8 cellular contexts compared by ENCODE assay signal in the genomic region with DNA sequence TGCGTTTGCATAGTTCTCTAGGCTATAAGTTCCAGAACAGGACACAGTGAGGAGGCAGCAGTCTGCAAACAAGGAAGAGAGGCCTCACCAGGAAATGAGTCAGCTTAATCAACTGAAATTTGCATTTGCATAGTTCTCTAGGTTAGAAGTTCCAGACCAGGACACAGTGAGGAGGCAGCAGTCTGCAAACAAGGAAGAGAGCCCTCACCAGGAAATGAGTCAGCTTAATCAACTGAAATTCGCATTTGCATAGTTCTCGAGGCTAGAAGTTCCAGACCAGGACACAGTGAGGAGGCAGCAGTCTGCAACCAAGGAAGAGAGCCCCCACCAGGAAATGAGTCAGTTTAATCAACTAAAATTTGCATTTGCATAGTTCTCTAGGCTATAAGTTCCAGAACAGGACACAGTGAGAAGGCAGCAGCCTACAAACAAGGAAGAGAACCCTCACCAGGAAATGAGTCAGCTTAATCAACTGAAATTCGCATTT.
A peak's percentile ranks its signal among the peaks of the same experiment; 100 is the strongest.
DNase-seq lines count a peak whose midpoint lies in the region; ATAC-seq, FAIRE-seq and TF ChIP-seq lines count a peak whose summit lies in the region.
"Not testable (repeated sequence)": the region's sequence is repeated elsewhere in the genome, so short reads cannot be mapped to it uniquely, and the experiment has no call there.

No MANE protein-coding gene starts in this region.

- H3K9ac ChIP-seq in Loucy (ENCODE audit: low read depth, low read length, poor library complexity, severe bottlenecking); endothelial cell of umbilical vein (replicated peaks; ENCODE audit: extremely low read depth, insufficient read depth, low read length): not testable (repeated sequence)

- not testable (repeated sequence) for TF ChIP-seq CTCF in A549 (IDR thresholded peaks at IDR 0.05); Loucy (conservative IDR thresholded peaks at IDR 0.05; ENCODE audit: low read length); activated B cell treated with CpG ODN at 0.5 μM for 24 hours (IDR thresholded peaks at IDR 0.05); endothelial cell of umbilical vein (IDR thresholded peaks at IDR 0.05; ENCODE audit: extremely low read depth in 1 of 2, insufficient read depth in 1 of 2, low read depth in 1 of 2, low read length in 2 of 2); nephron (IDR thresholded peaks at IDR 0.05; ENCODE audit: unreplicated experiment in 3 of 3)

- H3K4me3 ChIP-seq in A549; endothelial cell of umbilical vein (replicated peaks in 1 of 3; ENCODE audit: insufficient read depth in 1 of 3, low read depth in 1 of 3, low read length in 3 of 3): not testable (repeated sequence)
- H3K4me3 ChIP-seq in Loucy (ENCODE audit: low read length, poor library complexity, severe bottlenecking), result peak overlapping the region; percentile 28

- H3K27ac ChIP-seq in A549, result peak overlapping the region; percentile 71 to 81
- H3K27ac ChIP-seq in endothelial cell of umbilical vein (ENCODE audit: insufficient read depth, low read depth, low read length), result not testable (repeated sequence)

- not testable (repeated sequence) for BruUV-seq in endothelial cell of umbilical vein (replicated peaks; lab: Mats Ljungman, UMichigan)

- dilution Hi-C loops in endothelial cell of umbilical vein (cut with MboI; ENCODE audit: extremely low pct_ligation_motif_present, low sequenced_read_pairs), result not testable (repeated sequence)

- not testable (repeated sequence) for TF ChIP-seq RAD21 in A549 (conservative IDR thresholded peaks at IDR 0.05 in 1 of 2, IDR thresholded peaks at IDR 0.05 in 1 of 2)

- intact Hi-C loops in activated B cell treated with CpG ODN at 0.5 μM for 24 hours (cut with micrococcal nuclease); endothelial cell of umbilical vein (cut with micrococcal nuclease): not testable (repeated sequence)

- H3K9me3 ChIP-seq in A549 (peaks cover 26% of the 10 kb centered on the region), Loucy (ENCODE audit: insufficient read depth, low read depth, low read length) (peaks cover 16% of the 10 kb centered on the region)
- not testable (repeated sequence) for H3K9me3 ChIP-seq in endothelial cell of umbilical vein (replicated peaks; ENCODE audit: control insufficient read depth, insufficient read depth, low read length)

- not testable (repeated sequence) for H3K9me3 Mint-ChIP-seq in activated B cell treated with CpG ODN at 0.5 μM for 24 hours, nephron
- H3K9me3 Mint-ChIP-seq in activated naive CD4-positive, alpha-beta T cell treated with anti-CD3 and anti-CD28 coated beads, Interleukin-2, amount 10 ng/mL, durations not matched to agents 7 days and 5 days, result peaks cover 34% of the 10 kb centered on the region

- not testable (repeated sequence) for H3K36me3 ChIP-seq in Loucy (ENCODE audit: insufficient read depth, low read length); endothelial cell of umbilical vein (ENCODE audit: control insufficient read depth in 2 of 2, extremely low read depth in 1 of 2, insufficient read depth in 2 of 2, low read length in 2 of 2)

- DNase-seq in A549 (ENCODE audit: low read depth in 1 of 2, low spot score in 1 of 2), result peak in 1 of 2 experiments; percentile 82
- DNase-seq in ELF-1 (ENCODE audit: low read depth, low spot score), result peak; percentile 25
- DNase-seq in RKO (ENCODE audit: low spot score), result peak; percentile 69
- not testable (repeated sequence) for DNase-seq in activated B cell treated with CpG ODN at 0.5 μM for 24 hours; activated naive CD4-positive, alpha-beta T cell treated with anti-CD3 and anti-CD28 coated beads, Interleukin-2, amount 10 ng/mL, durations not matched to agents 7 days and 5 days; endothelial cell of umbilical vein (ENCODE audit: low read depth, low spot score)

- not testable (repeated sequence) for TF ChIP-seq POLR2A in A549 (IDR thresholded peaks at IDR 0.05; ENCODE audit: low read length); endothelial cell of umbilical vein (IDR thresholded peaks at IDR 0.05; ENCODE audit: low read depth, low read length)

- not testable (repeated sequence) for H3K4me1 ChIP-seq in A549; endothelial cell of umbilical vein (ENCODE audit: control insufficient read depth, extremely low read depth, insufficient read depth, low read length)
- H3K4me1 ChIP-seq in Loucy (ENCODE audit: insufficient read depth, low read length, poor library complexity, severe bottlenecking), result peaks cover 10% of the 10 kb centered on the region

- not testable (repeated sequence) for H3K36me3 Mint-ChIP-seq in activated B cell treated with CpG ODN at 0.5 μM for 24 hours (ENCODE audit: low read depth); activated naive CD4-positive, alpha-beta T cell treated with anti-CD3 and anti-CD28 coated beads, Interleukin-2, amount 10 ng/mL, durations not matched to agents 7 days and 5 days; nephron (ENCODE audit: low read depth)

- TF ChIP-seq EP300 in A549 (IDR thresholded peaks at IDR 0.05), result not testable (repeated sequence)

- WGBS in A549 (ENCODE audit: missing lambda C conversion rate), result 5% methylated on average over 4 of the region's 4 CpGs

- H3K9me1 ChIP-seq in endothelial cell of umbilical vein (replicated peaks; ENCODE audit: control insufficient read depth, extremely low read depth, insufficient read depth, low read length), result not testable (repeated sequence)

- H3K9me2 ChIP-seq in Loucy (replicated peaks; ENCODE audit: low read depth, low read length), result not testable (repeated sequence)

- POLR2A ChIA-PET in A549 (lab: Yijun Ruan, JAX); activated B cell treated with CpG ODN at 0.5 μM for 24 hours (lab: Charles Lee); endothelial cell of umbilical vein (lab: Charles Lee): not testable (repeated sequence)

- peaks cover 15% of the 10 kb centered on the region for H3K4me1 Mint-ChIP-seq in activated B cell treated with CpG ODN at 0.5 μM for 24 hours
- H3K4me1 Mint-ChIP-seq in activated naive CD4-positive, alpha-beta T cell treated with anti-CD3 and anti-CD28 coated beads, Interleukin-2, amount 10 ng/mL, durations not matched to agents 7 days and 5 days, result peaks cover 21% of the 10 kb centered on the region
- not testable (repeated sequence) for H3K4me1 Mint-ChIP-seq in nephron

- 0 out of 6 replicates have a peak, but pooled peaks of 1 of the 2 experiments have one; percentile 48 for ATAC-seq in A549
- ATAC-seq in activated B cell treated with CpG ODN at 0.5 μM for 24 hours (ENCODE audit: low read depth), result not testable (repeated sequence)

- not testable (repeated sequence) for H3F3A ChIP-seq in Loucy (ENCODE audit: low read depth)

- H2AFZ ChIP-seq in Loucy (ENCODE audit: low read length), result peak overlapping the region; percentile 64
- not testable (repeated sequence) for H2AFZ ChIP-seq in endothelial cell of umbilical vein (ENCODE audit: low read depth, low read length)

- H3K4me3 Mint-ChIP-seq in activated B cell treated with CpG ODN at 0.5 μM for 24 hours; activated naive CD4-positive, alpha-beta T cell treated with anti-CD3 and anti-CD28 coated beads, Interleukin-2, amount 10 ng/mL, durations not matched to agents 7 days and 5 days; nephron: not testable (repeated sequence)

- H3K27ac Mint-ChIP-seq in activated B cell treated with CpG ODN at 0.5 μM for 24 hours (peak overlapping the region; percentile 37), nephron (peak overlapping the region; percentile 59 to 82 (median 78))
- peak overlapping the region; percentile 84 for H3K27ac Mint-ChIP-seq in activated naive CD4-positive, alpha-beta T cell treated with anti-CD3 and anti-CD28 coated beads, Interleukin-2, amount 10 ng/mL, durations not matched to agents 7 days and 5 days

- H3K4me2 ChIP-seq in A549; endothelial cell of umbilical vein (ENCODE audit: insufficient read depth, low read length): not testable (repeated sequence)
- peak overlapping the region; percentile 29 for H3K4me2 ChIP-seq in Loucy (ENCODE audit: low read depth, low read length, poor library complexity, severe bottlenecking)

- CTCF ChIA-PET in A549 (lab: Yijun Ruan, JAX); activated B cell treated with CpG ODN at 0.5 μM for 24 hours (lab: Charles Lee); activated naive CD4-positive, alpha-beta T cell treated with anti-CD3 and anti-CD28 coated beads, Interleukin-2, amount 10 ng/mL, durations not matched to agents 7 days and 5 days (lab: Charles Lee); endothelial cell of umbilical vein (lab: Charles Lee): not testable (repeated sequence)

- H4K20me1 ChIP-seq in Loucy (ENCODE audit: insufficient read depth, low read length, poor library complexity, severe bottlenecking); endothelial cell of umbilical vein (replicated peaks; ENCODE audit: control insufficient read depth, extremely low read depth, insufficient read depth, low read length): not testable (repeated sequence)

- not testable (repeated sequence) for H3K27me3 ChIP-seq in Loucy (ENCODE audit: insufficient read depth, low read length, poor library complexity, severe bottlenecking); endothelial cell of umbilical vein (ENCODE audit: control insufficient read depth in 2 of 2, insufficient read depth in 2 of 2, low read length in 2 of 2)

- not testable (repeated sequence) for H3K79me2 ChIP-seq in Loucy (ENCODE audit: insufficient read depth, low read length); endothelial cell of umbilical vein (ENCODE audit: control insufficient read depth, insufficient read depth, low read length)

- not testable (repeated sequence) for H3K27me3 Mint-ChIP-seq in activated B cell treated with CpG ODN at 0.5 μM for 24 hours; activated naive CD4-positive, alpha-beta T cell treated with anti-CD3 and anti-CD28 coated beads, Interleukin-2, amount 10 ng/mL, durations not matched to agents 7 days and 5 days
- peaks cover 11% of the 10 kb centered on the region for H3K27me3 Mint-ChIP-seq in nephron (ENCODE audit: low read depth)

- peak; percentile 63 for FAIRE-seq in A549 (lab: Jason Lieb, UNC)
- peak; percentile 72 for FAIRE-seq in endothelial cell of umbilical vein (lab: Jason Lieb, UNC)

TF ChIP-seq in A549, 52 proteins besides CTCF, POLR2A, EP300 and RAD21 (continues in another document):
- peak; percentile 41 for TF ChIP-seq MAFK (IDR thresholded peaks at IDR 0.05; ENCODE audit: partially characterized antibody)
